In the genomic region with DNA sequence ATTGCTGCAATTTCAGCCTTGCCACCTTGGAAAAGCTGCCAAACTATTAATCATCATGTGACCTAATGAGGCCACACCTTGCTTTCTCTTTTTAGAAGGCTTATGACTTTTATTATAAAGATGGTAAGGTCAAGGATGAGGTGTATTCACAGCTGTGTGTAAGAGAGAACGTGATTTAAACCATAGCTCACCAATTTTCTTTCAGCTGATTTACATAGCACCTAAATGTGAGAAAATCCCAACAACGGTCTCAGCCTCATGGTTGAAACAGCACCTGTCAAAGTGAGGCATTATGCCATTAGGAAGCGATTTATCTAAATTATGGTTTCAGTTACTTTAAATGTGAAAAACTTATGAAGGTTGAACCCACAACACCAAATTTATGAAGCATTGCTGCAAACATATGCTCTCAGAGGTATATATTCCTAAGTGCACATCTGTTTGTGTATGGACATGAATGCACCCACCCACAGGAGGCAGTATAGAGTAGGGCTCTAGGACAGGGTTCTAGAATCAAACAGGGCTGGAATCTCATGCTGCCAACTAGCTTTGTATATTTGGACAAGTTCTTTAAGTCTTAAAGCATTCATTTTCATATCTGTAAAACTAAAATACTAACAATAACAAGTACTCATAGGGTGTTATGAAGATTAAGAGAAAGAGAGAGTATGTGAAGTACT, we compare ENCODE assay signal across 8 cellular contexts. TPM values are rescaled to one million over a fixed set of nuclear protein-coding genes. Genes with fewer than 3 reads are reported as not detected.
DNase-seq lines count a peak whose midpoint lies in the region; ATAC-seq, FAIRE-seq and TF ChIP-seq lines count a peak whose summit lies in the region.

No MANE protein-coding gene starts in this region.

- H3K4me3 Mint-ChIP-seq in MCF 10A (ENCODE audit: unreplicated experiment) (no peak overlapping the region), brain (no peak overlapping the region)

- no peaks in the 10 kb centered on the region for H3K9me3 Mint-ChIP-seq in MCF 10A (ENCODE audit: unreplicated experiment)
- peaks cover 0 to 3% (median 0%) of the 10 kb centered on the region in 5 experiments for H3K9me3 Mint-ChIP-seq in brain

- H3K4me1 Mint-ChIP-seq in MCF 10A (ENCODE audit: insufficient read depth, unreplicated experiment) = peaks cover 17% of the 10 kb centered on the region
- no peaks in the 10 kb centered on the region for H3K4me1 Mint-ChIP-seq in brain

- FAIRE-seq in small intestine (lab: Jason Lieb, UNC) = no peak

- H3K27me3 ChIP-seq in breast epithelium (no peaks in the 10 kb centered on the region), small intestine (ENCODE audit: control insufficient read depth in 2 of 2, insufficient read depth in 2 of 2, low read length in 2 of 2) (no peaks in the 10 kb centered on the region)

- BruUV-seq in MCF 10A (replicated peaks; lab: Mats Ljungman, UMichigan) = no TSS peak

- peaks cover 56% of the 10 kb centered on the region for H3K36me3 Mint-ChIP-seq in MCF 10A (ENCODE audit: insufficient read depth, unreplicated experiment)
- no peaks in the 10 kb centered on the region for H3K36me3 Mint-ChIP-seq in brain

- H3K27ac Mint-ChIP-seq in MCF 10A (ENCODE audit: low read depth, unreplicated experiment) (no peak overlapping the region), brain (no peak overlapping the region)

- no peak overlapping the region for H3K27ac ChIP-seq in breast epithelium
- H3K27ac ChIP-seq in small intestine (ENCODE audit: low read depth in 1 of 2, low read length in 1 of 2) = no peak overlapping the region
- H3K27ac ChIP-seq in caudate nucleus (ENCODE audit: low read depth, low read length) = no peak overlapping the region

- CTCF ChIA-PET in MCF 10A (lab: Yijun Ruan, JAX) = interaction anchor here (0.5 to 1.7 kb wide), 8 partner anchors 9 to 676 kb away, joined by 3 to 9 read pairs (median 4); a partner anchor contains a TSS

- peak; percentile 47 for ATAC-seq in HG02870 (IDR thresholded peaks at IDR 0.05; ENCODE audit: unreplicated experiment)

- in situ Hi-C loops in G401 (cut with HindIII; ENCODE audit: low sequenced_read_pairs) = no loop called here

- H3K27me3 Mint-ChIP-seq in MCF 10A (ENCODE audit: insufficient read depth, unreplicated experiment) (no peaks in the 10 kb centered on the region), brain (peaks cover 2% of the 10 kb centered on the region)

- no peaks in the 10 kb centered on the region for H3K4me1 ChIP-seq in breast epithelium
- no peaks in the 10 kb centered on the region for H3K4me1 ChIP-seq in small intestine (ENCODE audit: control insufficient read depth in 2 of 2, insufficient read depth in 1 of 2, low read depth in 1 of 2, low read length in 1 of 2)

- peak; percentile 35 for DNase-seq in MCF 10A (ENCODE audit: unreplicated experiment)
- no peak for DNase-seq in breast epithelium (ENCODE audit: low spot score in 2 of 2)
- peak; percentile 58 for DNase-seq in small intestine
- DNase-seq in caudate nucleus (lab: John Stamatoyannopoulos, UW) = no peak
- DNase-seq in G401 (ENCODE audit: low spot score) = no peak
- no peak for DNase-seq in T-helper 9 cell

- POLR2A ChIA-PET in MCF 10A (lab: Yijun Ruan, JAX) = interaction anchor here (0.6 to 2.4 kb wide), 10 partner anchors 9 to 639 kb away, joined by 3 to 7 read pairs (median 4); a partner anchor contains a TSS

- intact Hi-C loops in MCF 10A (cut with micrococcal nuclease) (loop anchor here (1.0 kb wide), 1 partner anchor 40 kb away; no protein-coding TSS in a partner anchor), breast epithelium (cut with DNase I; ENCODE audit: low total_unique reads) (no loop called here)

- no peaks in the 10 kb centered on the region for H3K36me3 ChIP-seq in breast epithelium
- no peaks in the 10 kb centered on the region for H3K36me3 ChIP-seq in small intestine (ENCODE audit: control insufficient read depth in 2 of 2, insufficient read depth in 2 of 2, low read length in 2 of 2)

- no peak for TF ChIP-seq POLR2A in breast epithelium (IDR thresholded peaks at IDR 0.05)

- no peak overlapping the region for H3K4me3 ChIP-seq in breast epithelium
- H3K4me3 ChIP-seq in small intestine (ENCODE audit: low read depth in 1 of 2, low read length in 2 of 2) = no peak overlapping the region

- 15 to 56% (median 32%) methylated on average over 3 of the region's 3 CpGs for WGBS in small intestine, 3 donors

- H3K9me3 ChIP-seq in breast epithelium (no peaks in the 10 kb centered on the region), small intestine (ENCODE audit: control insufficient read depth, low read depth) (no peaks in the 10 kb centered on the region)

- TF ChIP-seq CTCF in MCF 10A (IDR thresholded peaks at IDR 0.05; ENCODE audit: unreplicated experiment) (peak; percentile 48), breast epithelium (IDR thresholded peaks at IDR 0.05) (no peak), brain (conservative IDR thresholded peaks at IDR 0.05) (peak; percentile 16 to 37)

RNA-seq across cellular contexts. Expression of a gene that starts 40.7 kb away (rescaled TPM):
- total RNA-seq in MCF 10A (2022) (260 and 272 TPM in 2 replicates), breast epithelium (100 to 1,000 TPM in 1 of 3 donors, 10 to 100 TPM in 2; 37.6 to 170 (median 95.7) TPM)
- polyA plus RNA-seq in brain (ENCODE audit: insufficient read depth, low read depth, low replicate concordance) (4.4 TPM), small intestine (10 to 100 TPM; 17.5 to 64.6 (median 41.9) TPM)
- 0.18 TPM in 1 of 2 replicates, not detected in the other for total RNA-seq in G401 (2014; rRNA removed; shearing (Covaris generic))

Comparison
In these comparisons a context has a peak if more than half of its experiments do, and no peak if none do; other contexts are left out.
1. DNase-seq: peak in MCF 10A (single experiment) and small intestine (single experiment); none in breast epithelium (0 of 2), caudate nucleus (0 of 61), G401 (single experiment) and T-helper 9 cell (single experiment).
2. CTCF ChIP-seq: peak in MCF 10A (single experiment) and brain (2 of 2); none in breast epithelium (0 of 3).
3. RNA of a gene that starts 40.7 kb away (total RNA-seq): 260 to 272 TPM in MCF 10A and 37.6 to 170 TPM in breast epithelium; 0.18 TPM in G401; every median in the first group is over 10 times any median in the second.